Comparison of ENCODE assay signal across 16 cellular contexts in genomic region chr20:56388882-56389281, GRCh38. TPM values are rescaled to one million over a fixed set of nuclear protein-coding genes. Genes with fewer than 3 reads are reported as not detected.
A peak's percentile ranks its signal among the peaks of the same experiment; 100 is the strongest.
DNase-seq lines count a peak whose midpoint lies in the region; ATAC-seq, FAIRE-seq and TF ChIP-seq lines count a peak whose summit lies in the region.
"Had no signal": no experiment of that assay in that cellular context is flagged by ENCODE, and none has a peak within 500 bp of the region (broad histone marks: within the 10 kb centered on the region; RNA-seq: fewer than 3 reads in every experiment).

No MANE protein-coding gene starts in this region.

- no peak for TF ChIP-seq POLR2A in NB4 (IDR thresholded peaks at IDR 0.05; ENCODE audit: extremely low read depth, insufficient read length)
- TF ChIP-seq POLR2A in K562 (conservative IDR thresholded peaks at IDR 0.05), result no peak

- CTCF ChIA-PET in activated CD8-positive, alpha-beta memory T cell treated with anti-CD3 and anti-CD28 coated beads, Interleukin-2, amount 10 ng/mL, durations not matched to agents 7 days and 5 days (lab: Charles Lee), result interaction anchor here (1.0 to 1.5 kb wide), 3 partner anchors 9 to 17 kb away, joined by 3 read pairs; no protein-coding TSS in a partner anchor
- CTCF ChIA-PET in K562 (lab: Yijun Ruan, JAX; ENCODE audit: low intra/inter-chr PET ratio), result no interaction called here

- H3K4me3 ChIP-seq in NB4 (ENCODE audit: low read depth, low read length) (peak overlapping the region; percentile 0), K562 (no peak overlapping the region)
- H3K4me3 ChIP-seq: BLaER1 had no signal

- peaks cover 3% of the 10 kb centered on the region for H3K9me1 ChIP-seq in K562 (ENCODE audit: control insufficient read depth, insufficient read depth, low read length)

- no peak for TF ChIP-seq EP300 in K562 (IDR thresholded peaks at IDR 0.05; ENCODE audit: low read length)

- H3K4me2 ChIP-seq in K562 (ENCODE audit: insufficient read depth, low read length), result 0 out of 2 replicates have a peak overlapping the region, but pooled peaks have one; percentile 15
- H3K4me2 ChIP-seq: BLaER1 had no signal

- no TSS peak for BruUV-seq in K562 (replicated peaks; lab: Mats Ljungman, UMichigan)

- H3K4me3 Mint-ChIP-seq in activated CD8-positive, alpha-beta memory T cell treated with anti-CD3 and anti-CD28 coated beads, Interleukin-2, amount 10 ng/mL, durations not matched to agents 7 days and 5 days, result no peak overlapping the region
- H3K4me3 Mint-ChIP-seq in CD14-positive monocyte, result no peak overlapping the region
- H3K4me3 Mint-ChIP-seq in naive thymus-derived CD8-positive, alpha-beta T cell, result no peak overlapping the region
- H3K4me3 Mint-ChIP-seq: CD8-positive, alpha-beta T cell had no signal

- H3K9me3 Mint-ChIP-seq in activated CD8-positive, alpha-beta memory T cell treated with anti-CD3 and anti-CD28 coated beads, Interleukin-2, amount 10 ng/mL, durations not matched to agents 7 days and 5 days (ENCODE audit: low read depth), result no peaks in the 10 kb centered on the region
- no peaks in the 10 kb centered on the region for H3K9me3 Mint-ChIP-seq in CD14-positive monocyte
- no peaks in the 10 kb centered on the region for H3K9me3 Mint-ChIP-seq in naive thymus-derived CD8-positive, alpha-beta T cell
- H3K9me3 Mint-ChIP-seq: CD8-positive, alpha-beta T cell had no signal

- H3K79me2 ChIP-seq in K562 (ENCODE audit: control insufficient read depth, insufficient read depth, low read length), result peaks cover 92% of the 10 kb centered on the region

- H3K4me1 ChIP-seq in K562 (replicated peaks in 1 of 2; ENCODE audit: control insufficient read depth in 2 of 2, insufficient read depth in 2 of 2, low read length in 2 of 2), result peaks cover 0 to 17% of the 10 kb centered on the region in 2 experiments; a peak in 2 of 5 replicates

- FAIRE-seq in K562 (lab: Jason Lieb, UNC), result no peak
- FAIRE-seq: H1 had no signal

- H3K27me3 Mint-ChIP-seq in activated CD8-positive, alpha-beta memory T cell treated with anti-CD3 and anti-CD28 coated beads, Interleukin-2, amount 10 ng/mL, durations not matched to agents 7 days and 5 days, result no peaks in the 10 kb centered on the region
- peaks cover 0 to 1% (median 0%) of the 10 kb centered on the region in 3 donors for H3K27me3 Mint-ChIP-seq in CD14-positive monocyte (ENCODE audit: low read depth in 3 of 3)
- no peaks in the 10 kb centered on the region for H3K27me3 Mint-ChIP-seq in naive thymus-derived CD8-positive, alpha-beta T cell

- no peaks in the 10 kb centered on the region for H3K9me3 ChIP-seq in K562 (replicated peaks; ENCODE audit: control insufficient read depth, insufficient read depth, low read depth, low read length)
- H3K9me3 ChIP-seq: BLaER1 had no signal

- in situ Hi-C loops in K562 (cut with MboI), result no loop called here

- intact Hi-C loops in CD14-positive monocyte (cut with micrococcal nuclease), result no loop called here
- intact Hi-C loops in K562 (cut with micrococcal nuclease), result no loop called here

- H2AFZ ChIP-seq in K562 (ENCODE audit: low read depth, low read length), result no peak overlapping the region

- H3K27me3 ChIP-seq in K562 (ENCODE audit: control insufficient read depth in 2 of 2, insufficient read depth in 2 of 2, low read length in 2 of 2), result no peaks in the 10 kb centered on the region
- H3K27me3 ChIP-seq: BLaER1 had no signal

- peak overlapping the region; percentile 14; the same call in 1 of the 3 replicates for H3K27ac ChIP-seq in K562 (ENCODE audit: extremely low read depth, low read depth, low read length)
- H3K27ac ChIP-seq: BLaER1 had no signal

- H3K27ac Mint-ChIP-seq in activated CD8-positive, alpha-beta memory T cell treated with anti-CD3 and anti-CD28 coated beads, Interleukin-2, amount 10 ng/mL, durations not matched to agents 7 days and 5 days, result peak overlapping the region; percentile 18
- peak overlapping the region in 5 of 7 donors; percentile 19 to 81 (median 28) for H3K27ac Mint-ChIP-seq in CD14-positive monocyte
- no peak overlapping the region for H3K27ac Mint-ChIP-seq in naive thymus-derived CD8-positive, alpha-beta T cell
- H3K27ac Mint-ChIP-seq: CD8-positive, alpha-beta T cell had no signal

- TF ChIP-seq CTCF in CD14-positive monocyte (IDR thresholded peaks at IDR 0.05), result no peak
- no peak for TF ChIP-seq CTCF in NB4 (IDR thresholded peaks at IDR 0.05; ENCODE audit: low read depth, low read length)
- TF ChIP-seq CTCF in K562 (IDR thresholded peaks at IDR 0.05 in 2 of 3, conservative IDR thresholded peaks at IDR 0.05 in 1 of 3; ENCODE audit: insufficient read depth in 2 of 3, low read depth in 1 of 3, low read length in 3 of 3), result no peak

- no peak overlapping the region for H3K9ac ChIP-seq in K562 (ENCODE audit: insufficient read depth in 1 of 2, low read depth in 2 of 2, low read length in 2 of 2)
- H3K9ac ChIP-seq: BLaER1 had no signal

- no peaks in the 10 kb centered on the region for H4K20me1 ChIP-seq in K562 (replicated peaks; ENCODE audit: control insufficient read depth, insufficient read depth, low read length)

- TF ChIP-seq RAD21 in K562 (CRISPR knock-in tag; conservative IDR thresholded peaks at IDR 0.05 in 1 of 2, IDR thresholded peaks at IDR 0.05 in 1 of 2), result no peak

- no peak for ATAC-seq in activated CD8-positive, alpha-beta memory T cell treated with anti-CD3 and anti-CD28 coated beads, Interleukin-2, amount 10 ng/mL, durations not matched to agents 7 days and 5 days
- ATAC-seq in K562, result no peak
- no peak for ATAC-seq in naive thymus-derived CD8-positive, alpha-beta T cell
- ATAC-seq: CD8-positive, alpha-beta T cell had no signal

- peaks cover 72% of the 10 kb centered on the region for H3K36me3 ChIP-seq in K562 (ENCODE audit: control insufficient read depth, insufficient read depth, low read length)

- POLR2A ChIA-PET in K562 (lab: Yijun Ruan, JAX), result interaction anchor here (1.1 to 1.2 kb wide), 2 partner anchors 23 to 28 kb away, joined by 3 to 7 read pairs; partner anchors contain the start of gene CASS4
- POLR2A ChIA-PET in naive thymus-derived CD8-positive, alpha-beta T cell (lab: Charles Lee), result no interaction called here

- no peak for DNase-seq in activated CD8-positive, alpha-beta memory T cell treated with anti-CD3 and anti-CD28 coated beads, Interleukin-2, amount 10 ng/mL, durations not matched to agents 7 days and 5 days
- DNase-seq in activated CD8-positive, alpha-beta memory T cell treated with anti-CD3 and anti-CD28 coated beads, Interleukin-2, amount 50 U/mL, for 48 hours, result no peak
- DNase-seq in CD14-positive monocyte (ENCODE audit: low spot score), result no peak
- no peak for DNase-seq in NB4 (ENCODE audit: low read depth)
- DNase-seq in K562 (ENCODE audit: extremely low read depth in 1 of 4, low spot score in 3 of 4), result no peak
- no peak for DNase-seq in naive thymus-derived CD8-positive, alpha-beta T cell
- no peak for DNase-seq in NCI-H226
- DNase-seq in COLO668 (lab: John Stamatoyannopoulos, UW; ENCODE audit: unreplicated experiment), result no peak
- DNase-seq: CD8-positive, alpha-beta T cell; DMS53; NCI-H1694 treated with DMSO at 0.1 percent for 48 hours; NCI-H510A; NCI-H82; SHP77 treated with DMSO at 0.1 percent for 48 hours had no signal

- H3K4me1 Mint-ChIP-seq in activated CD8-positive, alpha-beta memory T cell treated with anti-CD3 and anti-CD28 coated beads, Interleukin-2, amount 10 ng/mL, durations not matched to agents 7 days and 5 days, result peaks cover 61% of the 10 kb centered on the region
- H3K4me1 Mint-ChIP-seq in CD14-positive monocyte, result peaks cover 26% of the 10 kb centered on the region
- H3K4me1 Mint-ChIP-seq in naive thymus-derived CD8-positive, alpha-beta T cell, result peaks cover 9 to 17% (median 10%) of the 10 kb centered on the region in 4 donors

- H3K36me3 Mint-ChIP-seq in activated CD8-positive, alpha-beta memory T cell treated with anti-CD3 and anti-CD28 coated beads, Interleukin-2, amount 10 ng/mL, durations not matched to agents 7 days and 5 days, result peaks cover 66% of the 10 kb centered on the region
- peaks cover 41 to 52% of the 10 kb centered on the region in 2 donors for H3K36me3 Mint-ChIP-seq in CD14-positive monocyte
- H3K36me3 Mint-ChIP-seq in naive thymus-derived CD8-positive, alpha-beta T cell, result peaks cover 0 to 2% (median 0%) of the 10 kb centered on the region in 3 donors

- 75% methylated on average over 4 of the region's 4 CpGs for WGBS in K562 (ENCODE audit: insufficient coverage, low coverage, missing lambda C conversion rate)

RNA-seq across cellular contexts. Expression of gene AURKA, which starts 3.1 kb away (rescaled TPM):
- 100 to 1,000 TPM; 107 to 123 TPM for total RNA-seq in activated CD8-positive, alpha-beta memory T cell treated with anti-CD3 and anti-CD28 coated beads, Interleukin-2, amount 10 ng/mL, durations not matched to agents 7 days and 5 days
- 1 to 10 TPM; 1.4 to 1.5 TPM for polyA plus RNA-seq in CD14-positive monocyte
- 35.2 and 46.4 TPM in 2 replicates for total RNA-seq in K562 (2011; cell fraction: chromatin; rRNA removed; ENCODE audit: low replicate concordance)
- 29.4 and 33.6 TPM in 2 replicates for total RNA-seq in K562 (2011; cell fraction: nucleolus; rRNA removed)
- 34.9 and 36.8 TPM in 2 replicates for total RNA-seq in K562 (2011; cell fraction: nucleoplasm; rRNA removed)
- total RNA-seq in K562 (2014; rRNA removed), result 72.7 and 78.4 TPM in 2 replicates
- 113 and 126 TPM in 2 replicates for total RNA-seq in K562 (2014; rRNA removed; fragmentation: Illumina TruSeq; extraction: Trizol)
- 102 and 105 TPM in 2 replicates for total RNA-seq in K562 (2015; rRNA removed; fragmentation: Illumina TruSeq; extraction: Trizol)
- 97.4 and 101 TPM in 2 replicates for total RNA-seq in K562 (2021)
- polyA plus RNA-seq in K562 (2011; rRNA removed), result 112 and 148 TPM in 2 replicates
- 82.8 and 98.1 TPM in 2 replicates for polyA plus RNA-seq in K562 (2011; cell fraction: cytosol; rRNA removed)
- polyA plus RNA-seq in K562 (2011; cell fraction: nucleus; rRNA removed), result 52.9 and 65.0 TPM in 2 replicates
- polyA plus RNA-seq in K562 (2012), result 70.5 and 75.3 TPM in 2 replicates
- 128 and 162 TPM in 2 replicates for polyA plus RNA-seq in K562 (2014; fragmentation: Illumina TruSeq; extraction: Trizol)
- 100 to 1,000 TPM; 130 to 153 TPM for polyA plus RNA-seq in K562 (2014; fragmentation: Nextera tagmentation; extraction: Ambion mirVana)
- 105 and 106 TPM in 2 replicates for polyA plus RNA-seq in K562 (2014; rRNA removed)
- 99.4 and 104 TPM in 2 replicates for polyA minus RNA-seq in K562 (2011; rRNA and poly(A)+ RNA removed)
- 43.0 and 57.1 TPM in 2 replicates for polyA minus RNA-seq in K562 (2011; cell fraction: cytosol; rRNA and poly(A)+ RNA removed)
- polyA minus RNA-seq in K562 (2011; cell fraction: nucleus; rRNA and poly(A)+ RNA removed), result 16.3 and 31.1 TPM in 2 replicates
- 1 to 10 TPM in 1 of 2 experiments, under 1 TPM in 1; 0.85 to 1.3 TPM for total RNA-seq in naive thymus-derived CD8-positive, alpha-beta T cell
- polyA plus RNA-seq in naive thymus-derived CD8-positive, alpha-beta T cell, result under 1 TPM; 0.19 to 0.50 (median 0.44) TPM

RNA-seq across cellular contexts. Expression of gene CSTF1, which starts 3.6 kb away (rescaled TPM):
- 10 to 100 TPM; 60.0 to 82.4 TPM for total RNA-seq in activated CD8-positive, alpha-beta memory T cell treated with anti-CD3 and anti-CD28 coated beads, Interleukin-2, amount 10 ng/mL, durations not matched to agents 7 days and 5 days
- 10 to 100 TPM; 10.7 to 15.7 TPM for polyA plus RNA-seq in CD14-positive monocyte
- 81.3 and 104 TPM in 2 replicates for total RNA-seq in K562 (2011; cell fraction: chromatin; rRNA removed; ENCODE audit: low replicate concordance)
- total RNA-seq in K562 (2011; cell fraction: nucleolus; rRNA removed), result 51.9 and 54.7 TPM in 2 replicates
- 67.5 and 68.8 TPM in 2 replicates for total RNA-seq in K562 (2011; cell fraction: nucleoplasm; rRNA removed)
- total RNA-seq in K562 (2014; rRNA removed), result 30.8 and 36.3 TPM in 2 replicates
- total RNA-seq in K562 (2014; rRNA removed; fragmentation: Illumina TruSeq; extraction: Trizol), result 53.4 and 55.2 TPM in 2 replicates
- total RNA-seq in K562 (2015; rRNA removed; fragmentation: Illumina TruSeq; extraction: Trizol), result 43.7 and 45.6 TPM in 2 replicates
- total RNA-seq in K562 (2021), result 44.4 and 48.9 TPM in 2 replicates
- polyA plus RNA-seq in K562 (2011; rRNA removed), result 76.6 and 92.5 TPM in 2 replicates
- polyA plus RNA-seq in K562 (2011; cell fraction: cytosol; rRNA removed), result 77.7 and 92.2 TPM in 2 replicates
- polyA plus RNA-seq in K562 (2011; cell fraction: nucleus; rRNA removed), result 81.7 and 87.2 TPM in 2 replicates
- polyA plus RNA-seq in K562 (2012), result 31.3 and 43.1 TPM in 2 replicates
- 48.1 and 56.6 TPM in 2 replicates for polyA plus RNA-seq in K562 (2014; fragmentation: Illumina TruSeq; extraction: Trizol)
- polyA plus RNA-seq in K562 (2014; fragmentation: Nextera tagmentation; extraction: Ambion mirVana), result 100 to 1,000 TPM in 1 of 2 experiments, 10 to 100 TPM in 1; 74.1 to 110 TPM
- polyA plus RNA-seq in K562 (2014; rRNA removed), result 33.5 and 40.7 TPM in 2 replicates
- polyA minus RNA-seq in K562 (2011; rRNA and poly(A)+ RNA removed), result 157 and 159 TPM in 2 replicates
- 48.8 and 68.1 TPM in 2 replicates for polyA minus RNA-seq in K562 (2011; cell fraction: cytosol; rRNA and poly(A)+ RNA removed)
- 30.7 and 57.5 TPM in 2 replicates for polyA minus RNA-seq in K562 (2011; cell fraction: nucleus; rRNA and poly(A)+ RNA removed)
- 10 to 100 TPM; 43.7 to 52.8 TPM for total RNA-seq in naive thymus-derived CD8-positive, alpha-beta T cell
- 10 to 100 TPM; 27.2 to 33.3 (median 27.7) TPM for polyA plus RNA-seq in naive thymus-derived CD8-positive, alpha-beta T cell

RNA-seq across cellular contexts. Expression of gene CASS4, which starts 23.2 kb away (rescaled TPM):
- total RNA-seq in activated CD8-positive, alpha-beta memory T cell treated with anti-CD3 and anti-CD28 coated beads, Interleukin-2, amount 10 ng/mL, durations not matched to agents 7 days and 5 days, result 10 to 100 TPM; 10.9 to 21.8 TPM
- polyA plus RNA-seq in CD14-positive monocyte (1 to 10 TPM; 1.9 to 6.1 TPM), K562 (2011; rRNA removed) (53.2 and 53.8 TPM in 2 replicates), K562 (2014; fragmentation: Illumina TruSeq; extraction: Trizol) (35.3 and 41.6 TPM in 2 replicates), K562 (2014; fragmentation: Nextera tagmentation; extraction: Ambion mirVana) (1 to 10 TPM; 8.1 to 8.8 TPM), K562 (2014; rRNA removed) (21.7 and 30.0 TPM in 2 replicates)
- total RNA-seq in K562 (2011; cell fraction: chromatin; rRNA removed; ENCODE audit: low replicate concordance), result 63.3 and 67.4 TPM in 2 replicates
- 45.1 and 50.9 TPM in 2 replicates for total RNA-seq in K562 (2011; cell fraction: nucleolus; rRNA removed)
- total RNA-seq in K562 (2011; cell fraction: nucleoplasm; rRNA removed), result 43.0 and 48.2 TPM in 2 replicates
- total RNA-seq in K562 (2014; rRNA removed) (26.7 and 27.1 TPM in 2 replicates), K562 (2014; rRNA removed; fragmentation: Illumina TruSeq; extraction: Trizol) (23.4 and 29.3 TPM in 2 replicates), K562 (2015; rRNA removed; fragmentation: Illumina TruSeq; extraction: Trizol) (25.3 and 25.6 TPM in 2 replicates), K562 (2021) (27.8 and 36.8 TPM in 2 replicates)
- 52.4 and 52.9 TPM in 2 replicates for polyA plus RNA-seq in K562 (2011; cell fraction: cytosol; rRNA removed)
- polyA plus RNA-seq in K562 (2011; cell fraction: nucleus; rRNA removed), result 28.9 and 33.6 TPM in 2 replicates
- 18.6 and 19.4 TPM in 2 replicates for polyA plus RNA-seq in K562 (2012)
- polyA minus RNA-seq in K562 (2011; rRNA and poly(A)+ RNA removed), result 56.7 and 57.5 TPM in 2 replicates
- polyA minus RNA-seq in K562 (2011; cell fraction: cytosol; rRNA and poly(A)+ RNA removed), result 39.3 and 40.1 TPM in 2 replicates
- polyA minus RNA-seq in K562 (2011; cell fraction: nucleus; rRNA and poly(A)+ RNA removed), result 26.0 and 37.0 TPM in 2 replicates
- 10 to 100 TPM; 11.6 to 12.9 TPM for total RNA-seq in naive thymus-derived CD8-positive, alpha-beta T cell
- polyA plus RNA-seq in naive thymus-derived CD8-positive, alpha-beta T cell, result 10 to 100 TPM in 1 of 3 donors, 1 to 10 TPM in 2; 5.5 to 11.2 (median 7.1) TPM
- total RNA-seq: H1 had no signal
- polyA plus RNA-seq: H1 had no signal

RNA-seq across cellular contexts. Expression of gene FAM210B, which starts 30.1 kb away (rescaled TPM):
- 1 to 10 TPM; 2.4 to 3.5 TPM for total RNA-seq in activated CD8-positive, alpha-beta memory T cell treated with anti-CD3 and anti-CD28 coated beads, Interleukin-2, amount 10 ng/mL, durations not matched to agents 7 days and 5 days
- polyA plus RNA-seq in CD14-positive monocyte, result 10 to 100 TPM; 34.5 to 41.3 TPM
- 34.2 and 45.4 TPM in 2 replicates for total RNA-seq in K562 (2011; cell fraction: chromatin; rRNA removed; ENCODE audit: low replicate concordance)
- total RNA-seq in K562 (2011; cell fraction: nucleolus; rRNA removed), result 42.5 and 44.3 TPM in 2 replicates
- total RNA-seq in K562 (2011; cell fraction: nucleoplasm; rRNA removed), result 54.1 and 75.7 TPM in 2 replicates
- total RNA-seq in K562 (2014; rRNA removed), result 42.1 and 45.8 TPM in 2 replicates
- 58.1 and 61.2 TPM in 2 replicates for total RNA-seq in K562 (2014; rRNA removed; fragmentation: Illumina TruSeq; extraction: Trizol)
- total RNA-seq in K562 (2015; rRNA removed; fragmentation: Illumina TruSeq; extraction: Trizol), result 37.5 and 39.0 TPM in 2 replicates
- 47.6 and 53.9 TPM in 2 replicates for total RNA-seq in K562 (2021)
- polyA plus RNA-seq in K562 (2011; rRNA removed), result 69.9 and 87.3 TPM in 2 replicates
- polyA plus RNA-seq in K562 (2011; cell fraction: cytosol; rRNA removed), result 37.8 and 50.3 TPM in 2 replicates
- 22.8 and 26.7 TPM in 2 replicates for polyA plus RNA-seq in K562 (2011; cell fraction: nucleus; rRNA removed)
- polyA plus RNA-seq in K562 (2012), result 44.3 and 72.0 TPM in 2 replicates
- 69.3 and 83.3 TPM in 2 replicates for polyA plus RNA-seq in K562 (2014; fragmentation: Illumina TruSeq; extraction: Trizol)
- 10 to 100 TPM; 12.1 to 21.4 TPM for polyA plus RNA-seq in K562 (2014; fragmentation: Nextera tagmentation; extraction: Ambion mirVana)
- polyA plus RNA-seq in K562 (2014; rRNA removed), result 56.0 and 60.7 TPM in 2 replicates
- polyA minus RNA-seq in K562 (2011; rRNA and poly(A)+ RNA removed), result 46.0 and 53.8 TPM in 2 replicates
- 20.9 and 25.4 TPM in 2 replicates for polyA minus RNA-seq in K562 (2011; cell fraction: cytosol; rRNA and poly(A)+ RNA removed)
- polyA minus RNA-seq in K562 (2011; cell fraction: nucleus; rRNA and poly(A)+ RNA removed), result 19.5 and 23.7 TPM in 2 replicates
- 10 to 100 TPM; 25.2 to 27.8 TPM for total RNA-seq in naive thymus-derived CD8-positive, alpha-beta T cell
- 10 to 100 TPM; 26.7 to 32.9 (median 27.8) TPM for polyA plus RNA-seq in naive thymus-derived CD8-positive, alpha-beta T cell

Comparison
In these comparisons a context has a peak if more than half of its experiments do, and no peak if none do; other contexts are left out.
1. H3K27ac Mint-ChIP-seq: peak in activated CD8-positive, alpha-beta memory T cell treated with anti-CD3 and anti-CD28 coated beads, Interleukin-2, amount 10 ng/mL, durations not matched to agents 7 days and 5 days (single experiment) and CD14-positive monocyte (5 of 7); none in naive thymus-derived CD8-positive, alpha-beta T cell (0 of 10).
2. RNA of gene AURKA, which starts 3.1 kb away (total RNA-seq): 107 to 123 TPM in activated CD8-positive, alpha-beta memory T cell treated with anti-CD3 and anti-CD28 coated beads, Interleukin-2, amount 10 ng/mL, durations not matched to agents 7 days and 5 days and 29.4 to 126 TPM in K562; 0.85 to 1.3 TPM in naive thymus-derived CD8-positive, alpha-beta T cell; every median in the first group is over 10 times any median in the second.